ENCODE assay signal across 17 cellular contexts in genomic region chr12:110340706-110341105, GRCh38. TPM values are rescaled to one million over a fixed set of nuclear protein-coding genes. Genes with fewer than 3 reads are reported as not detected.
A peak's percentile ranks its signal among the peaks of the same experiment; 100 is the strongest.
DNase-seq lines count a peak whose midpoint lies in the region; ATAC-seq and TF ChIP-seq lines count a peak whose summit lies in the region.
"Had no signal": no experiment of that assay in that cellular context is flagged by ENCODE, and none has a peak within 500 bp of the region (broad histone marks: within the 10 kb centered on the region; RNA-seq: fewer than 3 reads in every experiment).

No MANE protein-coding gene starts in this region.

- H3K4me1 ChIP-seq in cardiac muscle cell (ENCODE audit: low read depth) = no peaks in the 10 kb centered on the region
- H3K4me1 ChIP-seq in heart left ventricle = peaks cover 0 to 29% (median 5%) of the 10 kb centered on the region in 12 donors
- peaks cover 24% of the 10 kb centered on the region for H3K4me1 ChIP-seq in foreskin keratinocyte
- H3K4me1 ChIP-seq: Caco-2 had no signal

- H3K9me3 ChIP-seq in cardiac muscle cell (ENCODE audit: low read depth) (no peaks in the 10 kb centered on the region), heart left ventricle (no peaks in the 10 kb centered on the region)
- H3K9me3 ChIP-seq: Caco-2 had no signal

- POLR2A ChIA-PET in WTC11 (lab: Charles Lee) = no interaction called here

- no peaks in the 10 kb centered on the region for H3K9me3 Mint-ChIP-seq in WTC11
- no peaks in the 10 kb centered on the region for H3K9me3 Mint-ChIP-seq in type B pancreatic cell
- H3K9me3 Mint-ChIP-seq: activated naive CD8-positive, alpha-beta T cell treated with anti-CD3 and anti-CD28 coated beads, Interleukin-2, amount 10 ng/mL, durations not matched to agents 7 days and 5 days; central memory CD8-positive, alpha-beta T cell; immature natural killer cell had no signal

- TF ChIP-seq POLR2A in heart left ventricle (IDR thresholded peaks at IDR 0.05) = no peak

- H3K4me3 ChIP-seq in cardiac muscle cell = no peak overlapping the region
- no peak overlapping the region for H3K4me3 ChIP-seq in heart left ventricle

- DNase-seq in cardiac muscle cell (ENCODE audit: low read depth in 1 of 2, low spot score in 1 of 2) (no peak), heart left ventricle (no peak), WTC11 (ENCODE audit: low spot score) (no peak), foreskin keratinocyte (peak; percentile 80 to 91), type B pancreatic cell (ENCODE audit: extremely low spot score, unreplicated experiment) (peak; percentile 60), kidney glomerular epithelial cell (lab: John Stamatoyannopoulos, UW) (no peak), NCI-H748 (lab: John Stamatoyannopoulos, UW; ENCODE audit: unreplicated experiment) (no peak)
- DNase-seq: activated CD4-positive, CD25-positive, alpha-beta regulatory T cell treated with anti-CD3 and anti-CD28 coated beads, Interleukin-2, amount 50 U/mL, for 72 hours; activated naive CD8-positive, alpha-beta T cell treated with anti-CD3 and anti-CD28 coated beads, Interleukin-2, amount 10 ng/mL, durations not matched to agents 7 days and 5 days; Caco-2; immature natural killer cell; NCI-H1436 treated with DMSO at 0.1 percent for 48 hours; NCI-H345; stimulated activated CD4-positive, alpha-beta T cell treated with anti-CD3 and anti-CD28 coated beads, Interleukin-2, amount 100 ng/mL, for 24 hours had no signal

- H3K4me3 Mint-ChIP-seq in WTC11 = no peak overlapping the region
- H3K4me3 Mint-ChIP-seq in type B pancreatic cell = no peak overlapping the region
- H3K4me3 Mint-ChIP-seq: activated naive CD8-positive, alpha-beta T cell treated with anti-CD3 and anti-CD28 coated beads, Interleukin-2, amount 10 ng/mL, durations not matched to agents 7 days and 5 days; central memory CD8-positive, alpha-beta T cell; immature natural killer cell had no signal

- H3K27ac Mint-ChIP-seq in WTC11 (peak overlapping the region; percentile 57; the same call in 1 of the 2 replicates), type B pancreatic cell (peak overlapping the region; percentile 39)
- H3K27ac Mint-ChIP-seq: activated naive CD8-positive, alpha-beta T cell treated with anti-CD3 and anti-CD28 coated beads, Interleukin-2, amount 10 ng/mL, durations not matched to agents 7 days and 5 days had no signal

- H3K36me3 Mint-ChIP-seq in WTC11 (peaks cover 95% of the 10 kb centered on the region), type B pancreatic cell (peaks cover 59% of the 10 kb centered on the region)

- intact Hi-C loops in heart left ventricle (cut with DNase I) = no loop called here

- TF ChIP-seq CTCF in cardiac muscle cell (IDR thresholded peaks at IDR 0.05; ENCODE audit: low read depth, low read length) = no peak
- no peak for TF ChIP-seq CTCF in heart left ventricle (IDR thresholded peaks at IDR 0.05)
- TF ChIP-seq CTCF in WTC11 (IDR thresholded peaks at IDR 0.05) = no peak
- no peak for TF ChIP-seq CTCF in foreskin keratinocyte (conservative IDR thresholded peaks at IDR 0.05)
- no peak for TF ChIP-seq CTCF in type B pancreatic cell (conservative IDR thresholded peaks at IDR 0.05)

- CTCF ChIA-PET in WTC11 (lab: Charles Lee) = interaction anchor here (0.7 kb wide), 1 partner anchor 81 kb away, joined by 3 read pairs; no protein-coding TSS in a partner anchor

- ATAC-seq in heart left ventricle = no peak
- no peak for ATAC-seq in WTC11
- peak; percentile 41 for ATAC-seq in foreskin keratinocyte
- ATAC-seq in HG03139 (IDR thresholded peaks at IDR 0.05; ENCODE audit: unreplicated experiment) = no peak
- ATAC-seq: sciatic nerve had no signal

- H3K27me3 ChIP-seq in cardiac muscle cell = no peaks in the 10 kb centered on the region
- H3K27me3 ChIP-seq in heart left ventricle = no peaks in the 10 kb centered on the region
- no peaks in the 10 kb centered on the region for H3K27me3 ChIP-seq in foreskin keratinocyte

- peaks cover 100% of the 10 kb centered on the region for H3K36me3 ChIP-seq in cardiac muscle cell
- H3K36me3 ChIP-seq in heart left ventricle = peaks cover 2 to 100% (median 100%) of the 10 kb centered on the region in 9 donors

- H3K27ac ChIP-seq in cardiac muscle cell (peak overlapping the region; percentile 43), heart left ventricle (peak overlapping the region in 1 of 12 donors; percentile 9), foreskin keratinocyte (peak overlapping the region; percentile 14)

- H3K4me1 Mint-ChIP-seq in WTC11 (no peaks in the 10 kb centered on the region), type B pancreatic cell (ENCODE audit: unreplicated experiment) (no peaks in the 10 kb centered on the region)
- H3K4me1 Mint-ChIP-seq: activated naive CD8-positive, alpha-beta T cell treated with anti-CD3 and anti-CD28 coated beads, Interleukin-2, amount 10 ng/mL, durations not matched to agents 7 days and 5 days; central memory CD8-positive, alpha-beta T cell; immature natural killer cell had no signal

- WGBS in heart left ventricle, 4 donors = 69 to 80% (median 77%) methylated on average over 18 of the region's 18 CpGs

- H3K27me3 Mint-ChIP-seq in WTC11 (ENCODE audit: low read depth) = no peaks in the 10 kb centered on the region
- H3K27me3 Mint-ChIP-seq in type B pancreatic cell = no peaks in the 10 kb centered on the region
- H3K27me3 Mint-ChIP-seq: activated naive CD8-positive, alpha-beta T cell treated with anti-CD3 and anti-CD28 coated beads, Interleukin-2, amount 10 ng/mL, durations not matched to agents 7 days and 5 days; central memory CD8-positive, alpha-beta T cell had no signal

TF ChIP-seq in WTC11, 78 proteins besides CTCF, POLR2A, EP300 and RAD21:
- TF ChIP-seq FOXK1 (CRISPR knock-in tag; IDR thresholded peaks at IDR 0.05) (no peak), NFYB (CRISPR knock-in tag; conservative IDR thresholded peaks at IDR 0.05; ENCODE audit: low read depth) (no peak), GTF2I (CRISPR knock-in tag; conservative IDR thresholded peaks at IDR 0.05) (no peak)

RNA-seq across cellular contexts. Expression of gene ATP2A2, which starts 59.7 kb away (rescaled TPM):
- 297 and 328 TPM in 2 replicates for total RNA-seq in cardiac muscle cell
- polyA plus RNA-seq in cardiac muscle cell = 300 and 400 TPM in 2 replicates
- 1,000 to 10,000 TPM; 1,194 to 2,963 (median 1,871) TPM for total RNA-seq in heart left ventricle
- polyA plus RNA-seq in heart left ventricle = 1,000 to 10,000 TPM in 1 of 2 donors, 100 to 1,000 TPM in 1; 494 to 1,113 TPM
- total RNA-seq in WTC11 (2021) = 216 to 239 TPM (median 216 TPM) in 3 replicates
- total RNA-seq in foreskin keratinocyte = 251 and 257 TPM in 2 replicates
- 71.6 and 80.2 TPM in 2 replicates for polyA plus RNA-seq in foreskin keratinocyte
- 163 and 203 TPM in 2 replicates for total RNA-seq in type B pancreatic cell (ENCODE audit: low replicate concordance)

Comparison
In these comparisons a context has a peak if more than half of its experiments do, and no peak if none do; other contexts are left out.
1. DNase-seq: peak in foreskin keratinocyte (2 of 2) and type B pancreatic cell (single experiment); none in cardiac muscle cell (0 of 2), heart left ventricle (0 of 5), WTC11 (single experiment), kidney glomerular epithelial cell (single experiment) and NCI-H748 (single experiment).